ENCODE assay signal across 9 cellular contexts in genomic region chr19:55674459-55674840, GRCh38. TPM values are rescaled to one million over a fixed set of nuclear protein-coding genes. Genes with fewer than 3 reads are reported as not detected.
DNase-seq lines count a peak whose midpoint lies in the region; ATAC-seq, FAIRE-seq and TF ChIP-seq lines count a peak whose summit lies in the region.
"Had no signal": no experiment of that assay in that cellular context is flagged by ENCODE, and none has a peak within 500 bp of the region (broad histone marks: within the 10 kb centered on the region; RNA-seq: fewer than 3 reads in every experiment).

No MANE protein-coding gene starts in this region.

- DNase-seq in activated CD4-positive, alpha-beta T cell treated with anti-CD3 and anti-CD28 coated beads, Interleukin-2, amount 10 ng/mL, durations not matched to agents 24 days and 14 days, result peak; percentile 61
- no peak for DNase-seq in activated CD4-positive, alpha-beta T cell treated with anti-CD3 and anti-CD28 coated beads for 48 hours
- DNase-seq in adipocyte (ENCODE audit: low read depth) (no peak), kidney (no peak), thoracic aorta (ENCODE audit: low spot score) (no peak)
- DNase-seq in stimulated activated CD4-positive, alpha-beta T cell treated with anti-CD3 and anti-CD28 coated beads, Interleukin-4, amount 100 ng/mL, for 1 hour, result no peak

- ATAC-seq in thoracic aorta (ENCODE audit: insufficient number of reproducible peaks, low FRiP score, low read depth), result no peak
- ATAC-seq in HG03039 (IDR thresholded peaks at IDR 0.05; ENCODE audit: unreplicated experiment), result no peak
- no peak for ATAC-seq in GM18517 (IDR thresholded peaks at IDR 0.05; ENCODE audit: unreplicated experiment)

- TF ChIP-seq CTCF in kidney (IDR thresholded peaks at IDR 0.05; ENCODE audit: borderline replicate concordance, extremely low read depth, insufficient read depth), result no peak
- TF ChIP-seq CTCF in thoracic aorta (IDR thresholded peaks at IDR 0.05), result no peak

- H3K27ac ChIP-seq in kidney (ENCODE audit: low read depth in 2 of 2, low read length in 2 of 2), result no peak overlapping the region
- H3K27ac ChIP-seq in thoracic aorta, result peak overlapping the region; percentile 73 to 81

- peaks cover 52% of the 10 kb centered on the region for H3K36me3 Mint-ChIP-seq in activated CD4-positive, alpha-beta T cell treated with anti-CD3 and anti-CD28 coated beads, Interleukin-2, amount 10 ng/mL, durations not matched to agents 24 days and 14 days (ENCODE audit: low read depth)

- peaks cover 36% of the 10 kb centered on the region for H3K36me3 ChIP-seq in adipocyte (ENCODE audit: control insufficient read depth, insufficient read depth, low read length, severe bottlenecking)
- H3K36me3 ChIP-seq in kidney (ENCODE audit: control insufficient read depth in 1 of 2, insufficient read depth in 2 of 2, low read length in 2 of 2), result peaks cover 17 to 25% of the 10 kb centered on the region in 2 donors
- H3K36me3 ChIP-seq in thoracic aorta, result peaks cover 38% of the 10 kb centered on the region

- H3K27me3 ChIP-seq in adipocyte (replicated peaks; ENCODE audit: control insufficient read depth, insufficient read depth, low read length) (no peaks in the 10 kb centered on the region), thoracic aorta (replicated peaks; ENCODE audit: insufficient read depth) (no peaks in the 10 kb centered on the region)

- peak overlapping the region; percentile 62 for H3K27ac Mint-ChIP-seq in activated CD4-positive, alpha-beta T cell treated with anti-CD3 and anti-CD28 coated beads, Interleukin-2, amount 10 ng/mL, durations not matched to agents 24 days and 14 days

- H3K4me3 Mint-ChIP-seq in activated CD4-positive, alpha-beta T cell treated with anti-CD3 and anti-CD28 coated beads, Interleukin-2, amount 10 ng/mL, durations not matched to agents 24 days and 14 days, result peak overlapping the region; percentile 95

- intact Hi-C loops in activated CD4-positive, alpha-beta T cell treated with anti-CD3 and anti-CD28 coated beads, Interleukin-2, amount 10 ng/mL, durations not matched to agents 24 days and 14 days (cut with micrococcal nuclease), result loop anchor here (2.0 kb wide), 1 partner anchor 40 kb away; no protein-coding TSS in a partner anchor
- intact Hi-C loops in kidney (cut with DNase I), result no loop called here

- H3K4me1 ChIP-seq in adipocyte (ENCODE audit: control insufficient read depth, insufficient read depth, low read length), result peaks cover 32% of the 10 kb centered on the region
- peaks cover 29 to 40% of the 10 kb centered on the region in 2 donors for H3K4me1 ChIP-seq in kidney (ENCODE audit: control insufficient read depth in 1 of 2, insufficient read depth in 1 of 2, low read depth in 1 of 2, low read length in 2 of 2)
- peaks cover 27 to 41% of the 10 kb centered on the region in 2 donors for H3K4me1 ChIP-seq in thoracic aorta (ENCODE audit: control insufficient read depth in 1 of 2, low read depth in 2 of 2)

- peaks cover 46% of the 10 kb centered on the region for H3K4me1 Mint-ChIP-seq in activated CD4-positive, alpha-beta T cell treated with anti-CD3 and anti-CD28 coated beads, Interleukin-2, amount 10 ng/mL, durations not matched to agents 24 days and 14 days

- H3K4me3 ChIP-seq in adipocyte (ENCODE audit: low read length) (peak overlapping the region; percentile 99), kidney (ENCODE audit: low read length in 2 of 2) (peak overlapping the region; percentile 16 to 97), thoracic aorta (peak overlapping the region; percentile 85)

- no peak for FAIRE-seq in kidney (lab: Jason Lieb, UNC)
- FAIRE-seq: islet of Langerhans had no signal

- H3K27me3 Mint-ChIP-seq in activated CD4-positive, alpha-beta T cell treated with anti-CD3 and anti-CD28 coated beads, Interleukin-2, amount 10 ng/mL, durations not matched to agents 24 days and 14 days, result no peaks in the 10 kb centered on the region

- peak overlapping the region; percentile 99 for H3K9ac ChIP-seq in adipocyte (ENCODE audit: low read length)
- H3K9ac ChIP-seq in kidney (ENCODE audit: low read length in 2 of 2), result peak overlapping the region in 1 of 2 donors; percentile 26

- no peaks in the 10 kb centered on the region for H3K9me3 Mint-ChIP-seq in activated CD4-positive, alpha-beta T cell treated with anti-CD3 and anti-CD28 coated beads, Interleukin-2, amount 10 ng/mL, durations not matched to agents 24 days and 14 days

- no peaks in the 10 kb centered on the region for H3K9me3 ChIP-seq in adipocyte (ENCODE audit: control insufficient read depth, low read length)
- H3K9me3 ChIP-seq in kidney (ENCODE audit: control insufficient read depth in 1 of 2, low read length in 2 of 2), result no peaks in the 10 kb centered on the region
- no peaks in the 10 kb centered on the region for H3K9me3 ChIP-seq in thoracic aorta

RNA-seq across cellular contexts. Expression of gene EPN1, which starts 0.6 kb away (rescaled TPM):
- 44.7 and 45.4 TPM in 2 replicates for total RNA-seq in activated CD4-positive, alpha-beta T cell treated with anti-CD3 and anti-CD28 coated beads, Interleukin-2, amount 10 ng/mL, durations not matched to agents 24 days and 14 days
- total RNA-seq in kidney, result 145 TPM
- 138 TPM for polyA plus RNA-seq in kidney (ENCODE audit: insufficient read depth, low read depth, low replicate concordance)
- 10 to 100 TPM; 91.3 to 93.5 TPM for total RNA-seq in thoracic aorta

RNA-seq across cellular contexts. Expression of gene U2AF2, which starts 19.6 kb away (rescaled TPM):
- total RNA-seq in activated CD4-positive, alpha-beta T cell treated with anti-CD3 and anti-CD28 coated beads, Interleukin-2, amount 10 ng/mL, durations not matched to agents 24 days and 14 days, result 390 and 394 TPM in 2 replicates
- total RNA-seq in kidney (161 TPM), thoracic aorta (100 to 1,000 TPM in 1 of 2 donors, 10 to 100 TPM in 1; 77.3 to 106 TPM)
- 54.8 TPM for polyA plus RNA-seq in kidney (ENCODE audit: insufficient read depth, low read depth, low replicate concordance)

RNA-seq across cellular contexts. Expression of gene CCDC106, which starts 26.4 kb away (rescaled TPM):
- 8.0 and 9.0 TPM in 2 replicates for total RNA-seq in activated CD4-positive, alpha-beta T cell treated with anti-CD3 and anti-CD28 coated beads, Interleukin-2, amount 10 ng/mL, durations not matched to agents 24 days and 14 days
- total RNA-seq in kidney (22.7 TPM), thoracic aorta (10 to 100 TPM; 10.5 to 14.8 TPM)
- 51.9 TPM for polyA plus RNA-seq in kidney (ENCODE audit: insufficient read depth, low read depth, low replicate concordance)

RNA-seq across cellular contexts. Expression of gene ZNF581, which starts 31.0 kb away (rescaled TPM):
- total RNA-seq in activated CD4-positive, alpha-beta T cell treated with anti-CD3 and anti-CD28 coated beads, Interleukin-2, amount 10 ng/mL, durations not matched to agents 24 days and 14 days, result 32.7 and 33.0 TPM in 2 replicates
- total RNA-seq in kidney, result 23.6 TPM
- polyA plus RNA-seq in kidney (ENCODE audit: insufficient read depth, low read depth, low replicate concordance), result 22.0 TPM
- 10 to 100 TPM in 1 of 2 donors, 1 to 10 TPM in 1; 6.7 to 23.8 TPM for total RNA-seq in thoracic aorta

RNA-seq across cellular contexts. Expression of gene ZNF580, which starts 33.6 kb away (rescaled TPM):
- 38.3 and 39.1 TPM in 2 replicates for total RNA-seq in activated CD4-positive, alpha-beta T cell treated with anti-CD3 and anti-CD28 coated beads, Interleukin-2, amount 10 ng/mL, durations not matched to agents 24 days and 14 days
- total RNA-seq in kidney (56.8 TPM), thoracic aorta (10 to 100 TPM; 46.0 to 65.5 TPM)
- polyA plus RNA-seq in kidney (ENCODE audit: insufficient read depth, low read depth, low replicate concordance), result 47.0 TPM

Comparison
In these comparisons a context has a peak if more than half of its experiments do, and no peak if none do; other contexts are left out.
1. H3K27ac ChIP-seq: peak in thoracic aorta (2 of 2); none in kidney (0 of 2).
2. Peak in every context shown above with its lines, with median percentiles within 50 percentile points of each other: H3K4me3 ChIP-seq.